In the genomic region with DNA sequence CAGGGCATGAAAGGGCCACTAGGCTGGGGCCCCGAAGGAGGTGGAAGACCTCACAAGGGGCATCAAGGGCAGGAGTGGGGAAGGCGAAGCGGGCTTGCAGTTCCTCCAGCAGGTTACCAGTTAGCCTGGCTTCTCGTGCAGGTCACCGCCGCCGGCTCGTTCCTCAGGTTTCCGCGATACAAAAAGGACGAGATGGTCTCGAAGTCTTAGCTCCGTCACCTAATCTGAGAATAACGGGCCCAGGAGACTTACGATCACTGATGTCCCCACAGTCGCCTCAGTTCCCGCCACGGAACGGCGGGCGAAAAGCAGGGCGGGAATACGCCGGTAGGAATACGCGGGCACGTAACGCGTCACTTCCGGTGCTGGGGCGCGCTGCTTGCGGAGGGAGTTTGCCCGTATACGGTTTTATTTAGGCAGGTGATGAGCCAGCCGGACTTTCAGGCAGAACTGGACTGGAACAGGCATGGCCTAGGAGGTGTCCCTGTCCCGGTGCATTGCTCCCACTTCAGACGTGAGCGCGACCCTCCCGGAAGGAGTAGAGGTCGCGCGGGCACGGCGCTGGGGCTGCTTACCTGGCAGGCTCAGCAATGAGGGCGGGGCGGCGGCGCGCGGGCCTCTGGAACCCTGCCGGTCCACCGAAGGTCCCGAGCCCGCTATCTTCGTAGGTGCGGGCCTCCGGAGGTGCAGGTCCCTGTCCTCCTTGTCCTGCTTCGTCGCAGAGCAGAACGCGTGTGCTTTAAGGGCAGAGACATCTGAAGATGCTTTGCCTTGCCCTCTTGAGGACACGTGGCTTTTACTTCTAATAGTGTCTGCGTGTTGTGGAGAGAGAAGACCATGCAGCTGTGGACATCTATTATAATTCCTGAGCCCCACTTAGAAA, we compare ENCODE assay signal across 1 cellular context.
TF ChIP-seq lines count a peak whose summit lies in the region.

A gene with protein sequence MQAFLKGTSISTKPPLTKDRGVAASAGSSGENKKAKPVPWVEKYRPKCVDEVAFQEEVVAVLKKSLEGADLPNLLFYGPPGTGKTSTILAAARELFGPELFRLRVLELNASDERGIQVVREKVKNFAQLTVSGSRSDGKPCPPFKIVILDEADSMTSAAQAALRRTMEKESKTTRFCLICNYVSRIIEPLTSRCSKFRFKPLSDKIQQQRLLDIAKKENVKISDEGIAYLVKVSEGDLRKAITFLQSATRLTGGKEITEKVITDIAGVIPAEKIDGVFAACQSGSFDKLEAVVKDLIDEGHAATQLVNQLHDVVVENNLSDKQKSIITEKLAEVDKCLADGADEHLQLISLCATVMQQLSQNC (minus strand): TSS at position 310 of the 883 bp plus-strand sequence. CDS start 1,769 bp downstream, outside the sequence.

TF ChIP-seq in HepG2, 621 proteins besides CTCF, POLR2A, EP300 and RAD21 (continued from another document and continues in another):
- TF ChIP-seq, protein P1, sequence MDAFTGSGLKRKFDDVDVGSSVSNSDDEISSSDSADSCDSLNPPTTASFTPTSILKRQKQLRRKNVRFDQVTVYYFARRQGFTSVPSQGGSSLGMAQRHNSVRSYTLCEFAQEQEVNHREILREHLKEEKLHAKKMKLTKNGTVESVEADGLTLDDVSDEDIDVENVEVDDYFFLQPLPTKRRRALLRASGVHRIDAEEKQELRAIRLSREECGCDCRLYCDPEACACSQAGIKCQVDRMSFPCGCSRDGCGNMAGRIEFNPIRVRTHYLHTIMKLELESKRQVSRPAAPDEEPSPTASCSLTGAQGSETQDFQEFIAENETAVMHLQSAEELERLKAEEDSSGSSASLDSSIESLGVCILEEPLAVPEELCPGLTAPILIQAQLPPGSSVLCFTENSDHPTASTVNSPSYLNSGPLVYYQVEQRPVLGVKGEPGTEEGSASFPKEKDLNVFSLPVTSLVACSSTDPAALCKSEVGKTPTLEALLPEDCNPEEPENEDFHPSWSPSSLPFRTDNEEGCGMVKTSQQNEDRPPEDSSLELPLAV (CRISPR knock-in tag; conservative IDR thresholded peaks at IDR 0.05; ENCODE audit: low read depth): no peak
- no peak for TF ChIP-seq ZNF251 (CRISPR knock-in tag; IDR thresholded peaks at IDR 0.05)
- TF ChIP-seq, protein P2, sequence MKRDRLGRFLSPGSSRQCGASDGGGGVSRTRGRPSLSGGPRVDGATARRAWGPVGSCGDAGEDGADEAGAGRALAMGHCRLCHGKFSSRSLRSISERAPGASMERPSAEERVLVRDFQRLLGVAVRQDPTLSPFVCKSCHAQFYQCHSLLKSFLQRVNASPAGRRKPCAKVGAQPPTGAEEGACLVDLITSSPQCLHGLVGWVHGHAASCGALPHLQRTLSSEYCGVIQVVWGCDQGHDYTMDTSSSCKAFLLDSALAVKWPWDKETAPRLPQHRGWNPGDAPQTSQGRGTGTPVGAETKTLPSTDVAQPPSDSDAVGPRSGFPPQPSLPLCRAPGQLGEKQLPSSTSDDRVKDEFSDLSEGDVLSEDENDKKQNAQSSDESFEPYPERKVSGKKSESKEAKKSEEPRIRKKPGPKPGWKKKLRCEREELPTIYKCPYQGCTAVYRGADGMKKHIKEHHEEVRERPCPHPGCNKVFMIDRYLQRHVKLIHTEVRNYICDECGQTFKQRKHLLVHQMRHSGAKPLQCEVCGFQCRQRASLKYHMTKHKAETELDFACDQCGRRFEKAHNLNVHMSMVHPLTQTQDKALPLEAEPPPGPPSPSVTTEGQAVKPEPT (CRISPR knock-in tag; IDR thresholded peaks at IDR 0.05; ENCODE audit: low read depth): no peak
- no peak for TF ChIP-seq CHD4 (IDR thresholded peaks at IDR 0.05; ENCODE audit: borderline replicate concordance, low read length)
- TF ChIP-seq ZNF143 (CRISPR knock-in tag; IDR thresholded peaks at IDR 0.05): peak; percentile 92
- TF ChIP-seq, protein P3, sequence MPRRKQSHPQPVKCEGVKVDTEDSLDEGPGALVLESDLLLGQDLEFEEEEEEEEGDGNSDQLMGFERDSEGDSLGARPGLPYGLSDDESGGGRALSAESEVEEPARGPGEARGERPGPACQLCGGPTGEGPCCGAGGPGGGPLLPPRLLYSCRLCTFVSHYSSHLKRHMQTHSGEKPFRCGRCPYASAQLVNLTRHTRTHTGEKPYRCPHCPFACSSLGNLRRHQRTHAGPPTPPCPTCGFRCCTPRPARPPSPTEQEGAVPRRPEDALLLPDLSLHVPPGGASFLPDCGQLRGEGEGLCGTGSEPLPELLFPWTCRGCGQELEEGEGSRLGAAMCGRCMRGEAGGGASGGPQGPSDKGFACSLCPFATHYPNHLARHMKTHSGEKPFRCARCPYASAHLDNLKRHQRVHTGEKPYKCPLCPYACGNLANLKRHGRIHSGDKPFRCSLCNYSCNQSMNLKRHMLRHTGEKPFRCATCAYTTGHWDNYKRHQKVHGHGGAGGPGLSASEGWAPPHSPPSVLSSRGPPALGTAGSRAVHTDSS (CRISPR knock-in tag; conservative IDR thresholded peaks at IDR 0.05): peak; percentile 69; the same call in 1 of the 2 replicates
- no peak for TF ChIP-seq NCOA5 (CRISPR knock-in tag; IDR thresholded peaks at IDR 0.05)
- 0 out of 2 replicates have a peak, but pooled peaks have one; percentile 10 for TF ChIP-seq ZFP37 (CRISPR knock-in tag; IDR thresholded peaks at IDR 0.05; ENCODE audit: borderline replicate concordance)
- peak; percentile 81 for TF ChIP-seq ETV5 (CRISPR knock-in tag; IDR thresholded peaks at IDR 0.05; ENCODE audit: borderline replicate concordance)
- peak; percentile 67 for TF ChIP-seq ZNF768 (CRISPR knock-in tag; IDR thresholded peaks at IDR 0.05)
- no peak for TF ChIP-seq HMG20A (CRISPR knock-in tag; IDR thresholded peaks at IDR 0.05; ENCODE audit: borderline replicate concordance)
- TF ChIP-seq ZNF776 (CRISPR knock-in tag; IDR thresholded peaks at IDR 0.05): peak; percentile 92
- no peak for TF ChIP-seq ZNF496 (CRISPR knock-in tag; IDR thresholded peaks at IDR 0.05; ENCODE audit: insufficient replicate concordance)
- TF ChIP-seq SMAD1 (CRISPR knock-in tag; IDR thresholded peaks at IDR 0.05; ENCODE audit: borderline replicate concordance, low read depth): no peak; the same call in 1 of the 2 replicates
- TF ChIP-seq CC2D1A (CRISPR knock-in tag; IDR thresholded peaks at IDR 0.05): 0 out of 2 replicates have a peak, but pooled peaks have one; percentile 57
- no peak for TF ChIP-seq SIX1 (CRISPR knock-in tag; IDR thresholded peaks at IDR 0.05; ENCODE audit: borderline replicate concordance)
- peak; percentile 71; the same call in 1 of the 2 replicates for TF ChIP-seq FOXK1 (CRISPR knock-in tag; IDR thresholded peaks at IDR 0.05; ENCODE audit: borderline replicate concordance, low read depth)
- no peak for TF ChIP-seq ZKSCAN1 (IDR thresholded peaks at IDR 0.05; ENCODE audit: low read length)
- TF ChIP-seq ZFP90 (CRISPR knock-in tag; IDR thresholded peaks at IDR 0.05; ENCODE audit: borderline replicate concordance): peak; percentile 84
- TF ChIP-seq, protein P4, sequence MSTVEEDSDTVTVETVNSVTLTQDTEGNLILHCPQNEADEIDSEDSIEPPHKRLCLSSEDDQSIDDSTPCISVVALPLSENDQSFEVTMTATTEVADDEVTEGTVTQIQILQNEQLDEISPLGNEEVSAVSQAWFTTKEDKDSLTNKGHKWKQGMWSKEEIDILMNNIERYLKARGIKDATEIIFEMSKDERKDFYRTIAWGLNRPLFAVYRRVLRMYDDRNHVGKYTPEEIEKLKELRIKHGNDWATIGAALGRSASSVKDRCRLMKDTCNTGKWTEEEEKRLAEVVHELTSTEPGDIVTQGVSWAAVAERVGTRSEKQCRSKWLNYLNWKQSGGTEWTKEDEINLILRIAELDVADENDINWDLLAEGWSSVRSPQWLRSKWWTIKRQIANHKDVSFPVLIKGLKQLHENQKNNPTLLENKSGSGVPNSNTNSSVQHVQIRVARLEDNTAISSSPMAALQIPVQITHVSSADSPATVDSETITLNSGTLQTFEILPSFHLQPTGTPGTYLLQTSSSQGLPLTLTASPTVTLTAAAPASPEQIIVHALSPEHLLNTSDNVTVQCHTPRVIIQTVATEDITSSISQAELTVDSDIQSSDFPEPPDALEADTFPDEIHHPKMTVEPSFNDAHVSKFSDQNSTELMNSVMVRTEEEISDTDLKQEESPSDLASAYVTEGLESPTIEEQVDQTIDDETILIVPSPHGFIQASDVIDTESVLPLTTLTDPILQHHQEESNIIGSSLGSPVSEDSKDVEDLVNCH (CRISPR knock-in tag; IDR thresholded peaks at IDR 0.05): no peak
- no peak for TF ChIP-seq SYNCRIP (IDR thresholded peaks at IDR 0.05; ENCODE audit: insufficient read depth, low read depth, low read length)
- TF ChIP-seq NR2F1 (CRISPR knock-in tag; IDR thresholded peaks at IDR 0.05): no peak
- TF ChIP-seq PCBP2 (optimal IDR thresholded peaks at IDR 0.05; ENCODE audit: low read depth, low read length, poor library complexity, severe bottlenecking): no peak
- peak; percentile 96; the same call in 1 of the 2 replicates for TF ChIP-seq ZNF333 (CRISPR knock-in tag; IDR thresholded peaks at IDR 0.05; ENCODE audit: borderline replicate concordance)
- TF ChIP-seq ZKSCAN8 (CRISPR knock-in tag; IDR thresholded peaks at IDR 0.05; ENCODE audit: borderline replicate concordance): 0 out of 2 replicates have a peak, but pooled peaks have one; percentile 47
- TF ChIP-seq FOXC1 (CRISPR knock-in tag; IDR thresholded peaks at IDR 0.05; ENCODE audit: borderline replicate concordance): peak; percentile 93
- TF ChIP-seq TEAD3 (CRISPR knock-in tag; optimal IDR thresholded peaks at IDR 0.05; ENCODE audit: borderline replicate concordance): peak; percentile 41
- no peak; the same call in 1 of the 2 replicates for TF ChIP-seq ZFAT (CRISPR knock-in tag; conservative IDR thresholded peaks at IDR 0.05)
- peak; percentile 86; the same call in 1 of the 2 replicates for TF ChIP-seq CCDC6 (CRISPR knock-in tag; IDR thresholded peaks at IDR 0.05)
- TF ChIP-seq ZNF709 (CRISPR knock-in tag; IDR thresholded peaks at IDR 0.05): no peak; the same call in none of the 2 replicates
- TF ChIP-seq EHMT2 (IDR thresholded peaks at IDR 0.05; ENCODE audit: borderline replicate concordance, low read depth, low read length): no peak
- TF ChIP-seq FOSL2 (CRISPR knock-in tag; IDR thresholded peaks at IDR 0.05): peak; percentile 55
- TF ChIP-seq, protein P5, sequence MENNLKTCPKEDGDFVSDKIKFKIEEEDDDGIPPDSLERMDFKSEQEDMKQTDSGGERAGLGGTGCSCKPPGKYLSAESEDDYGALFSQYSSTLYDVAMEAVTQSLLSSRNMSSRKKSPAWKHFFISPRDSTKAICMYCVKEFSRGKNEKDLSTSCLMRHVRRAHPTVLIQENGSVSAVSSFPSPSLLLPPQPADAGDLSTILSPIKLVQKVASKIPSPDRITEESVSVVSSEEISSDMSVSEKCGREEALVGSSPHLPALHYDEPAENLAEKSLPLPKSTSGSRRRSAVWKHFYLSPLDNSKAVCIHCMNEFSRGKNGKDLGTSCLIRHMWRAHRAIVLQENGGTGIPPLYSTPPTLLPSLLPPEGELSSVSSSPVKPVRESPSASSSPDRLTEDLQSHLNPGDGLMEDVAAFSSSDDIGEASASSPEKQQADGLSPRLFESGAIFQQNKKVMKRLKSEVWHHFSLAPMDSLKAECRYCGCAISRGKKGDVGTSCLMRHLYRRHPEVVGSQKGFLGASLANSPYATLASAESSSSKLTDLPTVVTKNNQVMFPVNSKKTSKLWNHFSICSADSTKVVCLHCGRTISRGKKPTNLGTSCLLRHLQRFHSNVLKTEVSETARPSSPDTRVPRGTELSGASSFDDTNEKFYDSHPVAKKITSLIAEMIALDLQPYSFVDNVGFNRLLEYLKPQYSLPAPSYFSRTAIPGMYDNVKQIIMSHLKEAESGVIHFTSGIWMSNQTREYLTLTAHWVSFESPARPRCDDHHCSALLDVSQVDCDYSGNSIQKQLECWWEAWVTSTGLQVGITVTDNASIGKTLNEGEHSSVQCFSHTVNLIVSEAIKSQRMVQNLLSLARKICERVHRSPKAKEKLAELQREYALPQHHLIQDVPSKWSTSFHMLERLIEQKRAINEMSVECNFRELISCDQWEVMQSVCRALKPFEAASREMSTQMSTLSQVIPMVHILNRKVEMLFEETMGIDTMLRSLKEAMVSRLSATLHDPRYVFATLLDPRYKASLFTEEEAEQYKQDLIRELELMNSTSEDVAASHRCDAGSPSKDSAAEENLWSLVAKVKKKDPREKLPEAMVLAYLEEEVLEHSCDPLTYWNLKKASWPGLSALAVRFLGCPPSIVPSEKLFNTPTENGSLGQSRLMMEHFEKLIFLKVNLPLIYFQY (CRISPR knock-in tag; IDR thresholded peaks at IDR 0.05; ENCODE audit: borderline replicate concordance): no peak; the same call in 1 of the 2 replicates
- TF ChIP-seq NFATC3 (CRISPR knock-in tag; IDR thresholded peaks at IDR 0.05): no peak
- no peak for TF ChIP-seq MTF1 (CRISPR knock-in tag; IDR thresholded peaks at IDR 0.05)
- TF ChIP-seq ZNF431 (CRISPR knock-in tag; IDR thresholded peaks at IDR 0.05; ENCODE audit: borderline replicate concordance, low read depth): no peak; the same call in 1 of the 2 replicates
- no peak for TF ChIP-seq ZNF773 (CRISPR knock-in tag; IDR thresholded peaks at IDR 0.05; ENCODE audit: borderline replicate concordance)
- peak; percentile 62; the same call in 1 of the 2 replicates for TF ChIP-seq ZNF766 (CRISPR knock-in tag; IDR thresholded peaks at IDR 0.05; ENCODE audit: borderline replicate concordance)
- peak; percentile 53; the same call in 1 of the 2 replicates for TF ChIP-seq TMF1 (CRISPR knock-in tag; IDR thresholded peaks at IDR 0.05; ENCODE audit: low read depth)
- TF ChIP-seq RFXAP (CRISPR knock-in tag; IDR thresholded peaks at IDR 0.05; ENCODE audit: borderline replicate concordance): 0 out of 2 replicates have a peak, but pooled peaks have one; percentile 26
- TF ChIP-seq NR2F2 (IDR thresholded peaks at IDR 0.05; ENCODE audit: borderline replicate concordance, low read depth): no peak
- TF ChIP-seq ZNF652 (CRISPR knock-in tag; IDR thresholded peaks at IDR 0.05; ENCODE audit: borderline replicate concordance, low read depth): peak; percentile 25; the same call in 1 of the 2 replicates
- TF ChIP-seq, protein P6, sequence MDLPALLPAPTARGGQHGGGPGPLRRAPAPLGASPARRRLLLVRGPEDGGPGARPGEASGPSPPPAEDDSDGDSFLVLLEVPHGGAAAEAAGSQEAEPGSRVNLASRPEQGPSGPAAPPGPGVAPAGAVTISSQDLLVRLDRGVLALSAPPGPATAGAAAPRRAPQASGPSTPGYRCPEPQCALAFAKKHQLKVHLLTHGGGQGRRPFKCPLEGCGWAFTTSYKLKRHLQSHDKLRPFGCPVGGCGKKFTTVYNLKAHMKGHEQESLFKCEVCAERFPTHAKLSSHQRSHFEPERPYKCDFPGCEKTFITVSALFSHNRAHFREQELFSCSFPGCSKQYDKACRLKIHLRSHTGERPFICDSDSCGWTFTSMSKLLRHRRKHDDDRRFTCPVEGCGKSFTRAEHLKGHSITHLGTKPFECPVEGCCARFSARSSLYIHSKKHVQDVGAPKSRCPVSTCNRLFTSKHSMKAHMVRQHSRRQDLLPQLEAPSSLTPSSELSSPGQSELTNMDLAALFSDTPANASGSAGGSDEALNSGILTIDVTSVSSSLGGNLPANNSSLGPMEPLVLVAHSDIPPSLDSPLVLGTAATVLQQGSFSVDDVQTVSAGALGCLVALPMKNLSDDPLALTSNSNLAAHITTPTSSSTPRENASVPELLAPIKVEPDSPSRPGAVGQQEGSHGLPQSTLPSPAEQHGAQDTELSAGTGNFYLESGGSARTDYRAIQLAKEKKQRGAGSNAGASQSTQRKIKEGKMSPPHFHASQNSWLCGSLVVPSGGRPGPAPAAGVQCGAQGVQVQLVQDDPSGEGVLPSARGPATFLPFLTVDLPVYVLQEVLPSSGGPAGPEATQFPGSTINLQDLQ (CRISPR knock-in tag; IDR thresholded peaks at IDR 0.05): peak; percentile 58; the same call in 1 of the 2 replicates
- TF ChIP-seq ZNF160 (CRISPR knock-in tag; IDR thresholded peaks at IDR 0.05): peak; percentile 77; the same call in 1 of the 2 replicates
- TF ChIP-seq CREM (IDR thresholded peaks at IDR 0.05): peak; percentile 96
- peak; percentile 76 for TF ChIP-seq CREM (CRISPR knock-in tag; IDR thresholded peaks at IDR 0.05)
- TF ChIP-seq GTF2F1 (IDR thresholded peaks at IDR 0.05; ENCODE audit: low read length): no peak
